Comparison of ENCODE assay signal across 29 cellular contexts in the genomic region with DNA sequence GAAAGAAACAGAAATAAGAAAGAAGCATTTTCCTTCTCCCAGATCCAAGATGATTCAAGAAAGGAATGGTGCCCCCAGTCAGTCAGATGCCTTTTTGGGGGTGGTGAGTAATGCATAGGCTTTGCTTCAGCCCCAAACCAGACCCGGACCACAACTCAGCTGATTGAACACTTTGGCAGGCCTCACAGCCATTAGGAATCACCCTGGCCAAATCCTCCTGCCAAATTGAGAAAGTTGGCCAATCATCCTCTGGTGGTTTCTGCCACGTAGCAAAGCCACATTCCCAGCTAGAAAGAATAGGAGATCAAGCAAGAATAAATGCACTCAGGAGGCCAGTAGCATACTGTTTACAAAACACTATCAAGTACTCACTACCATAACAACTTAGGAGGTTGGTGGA. TPM values are rescaled to one million over a fixed set of nuclear protein-coding genes. Genes with fewer than 3 reads are reported as not detected.
A peak's percentile ranks its signal among the peaks of the same experiment; 100 is the strongest.
DNase-seq lines count a peak whose midpoint lies in the region; ATAC-seq, FAIRE-seq and TF ChIP-seq lines count a peak whose summit lies in the region.
"Had no signal": no experiment of that assay in that cellular context is flagged by ENCODE, and none has a peak within 500 bp of the region (broad histone marks: within the 10 kb centered on the region; RNA-seq: fewer than 3 reads in every experiment).

No MANE protein-coding gene starts in this region.

- DNase-seq in GM12891 (ENCODE audit: insufficient read length, low spot score): no peak
- peak; percentile 7 for DNase-seq in RPMI7951 (ENCODE audit: low read depth)
- peak; percentile 67 for DNase-seq in fibroblast of mammary gland (ENCODE audit: low read depth)
- DNase-seq in skeletal muscle cell (ENCODE audit: low read depth): peak; percentile 22
- DNase-seq in stimulated activated CD8-positive, alpha-beta memory T cell treated with anti-CD3 and anti-CD28 coated beads, Interleukin-4, amount 100 ng/mL, for 48 hours: no peak
- DNase-seq: activated CD4-positive, alpha-beta T cell treated with anti-CD3 and anti-CD28 coated beads, Interleukin-2, amount 10 ng/mL, durations not matched to agents 7 days and 5 days; activated gamma-delta T cell; activated T-cell treated with anti-CD3 and anti-CD28 coated beads, Interleukin-2, amount 50 U/mL, for 4 hours; body of pancreas; CD4-positive, alpha-beta T cell; erythroblast; heart right ventricle; IMR-90; kidney; lower lobe of right lung; naive thymus-derived CD8-positive, alpha-beta T cell; NCI-H1092; NCI-H1694; NCI-H446; NCI-H748 treated with DMSO at 0.1 percent for 48 hours; nucleus accumbens; psoas muscle; upper lobe of left lung had no signal

- no peak for TF ChIP-seq CTCF in fibroblast of mammary gland (conservative IDR thresholded peaks at IDR 0.05; ENCODE audit: control insufficient read depth, insufficient read depth, low read depth, low read length)

- FAIRE-seq in GM12891 (lab: Jason Lieb, UNC): peak; percentile 20
- FAIRE-seq: frontal cortex, RCC 7860 had no signal

- ATAC-seq in GM21825 (IDR thresholded peaks at IDR 0.05; ENCODE audit: unreplicated experiment) (no peak), HG03175 (IDR thresholded peaks at IDR 0.05; ENCODE audit: unreplicated experiment) (no peak)
- ATAC-seq: activated T-cell treated with anti-CD3 and anti-CD28 coated beads, Interleukin-2, amount 50 U/mL, for 4 hours; body of pancreas; HCT116; heart right ventricle; lower lobe of right lung; naive thymus-derived CD8-positive, alpha-beta T cell; psoas muscle; stimulated activated memory B cell treated with anti-CD40 and anti-IgM and Interleukin-4, amounts not matched to agents 10 μg/mL and 1 μg/mL and 100 μg/mL, for 72 hours had no signal

- TF ChIP-seq POLR2A in GM12891 (IDR thresholded peaks at IDR 0.05; ENCODE audit: low read depth, low read length): no peak

- H3K4me3 ChIP-seq in fibroblast of mammary gland (ENCODE audit: control insufficient read depth, low read depth, low read length): no peak overlapping the region
- no peak overlapping the region for H3K4me3 ChIP-seq in skeletal muscle cell (ENCODE audit: low read depth, low read length)
- H3K4me3 ChIP-seq: body of pancreas, heart right ventricle, lower lobe of right lung, psoas muscle, upper lobe of left lung had no signal

TF ChIP-seq in GM12891, 5 proteins besides CTCF, POLR2A, EP300 and RAD21:
- TF ChIP-seq PAX5 (IDR thresholded peaks at IDR 0.05; ENCODE audit: insufficient read depth, low read length, severe bottlenecking) (no peak), SPI1 (IDR thresholded peaks at IDR 0.05; ENCODE audit: low read depth, low read length) (no peak), POLR2AphosphoS5 (IDR thresholded peaks at IDR 0.05; ENCODE audit: low read depth, low read length) (no peak), TAF1 (IDR thresholded peaks at IDR 0.05; ENCODE audit: low read depth, low read length) (no peak), POU2F2 (IDR thresholded peaks at IDR 0.05; ENCODE audit: low read depth, low read length) (no peak)

RNA-seq across cellular contexts. Expression of gene FRMD7, which starts 33.7 kb away (rescaled TPM):
- polyA plus RNA-seq in GM12891 (2012; ENCODE audit: low read depth, missing spikeins): not detected
- total RNA-seq in RPMI7951 (2014; rRNA removed; shearing (Covaris generic)): 0.10 TPM in 1 of 2 replicates, not detected in the other
- total RNA-seq: activated CD4-positive, alpha-beta T cell treated with anti-CD3 and anti-CD28 coated beads, Interleukin-2, amount 10 ng/mL, durations not matched to agents 7 days and 5 days; activated T-cell treated with anti-CD3 and anti-CD28 coated beads, Interleukin-2, amount 50 U/mL, for 4 hours; body of pancreas; CD4-positive, alpha-beta T cell; IMR-90; lower lobe of right lung; naive thymus-derived CD8-positive, alpha-beta T cell; upper lobe of left lung had no signal
- polyA plus RNA-seq: heart right ventricle; IMR-90; naive thymus-derived CD8-positive, alpha-beta T cell had no signal

Comparison
In these comparisons a context has a peak if more than half of its experiments do, and no peak if none do; other contexts are left out.
1. DNase-seq: peak in RPMI7951 (single experiment), fibroblast of mammary gland (single experiment) and skeletal muscle cell (single experiment); none in GM12891 (single experiment) and stimulated activated CD8-positive, alpha-beta memory T cell treated with anti-CD3 and anti-CD28 coated beads, Interleukin-4, amount 100 ng/mL, for 48 hours (single experiment).